21 cellular contexts compared by ENCODE assay signal in the genomic region with DNA sequence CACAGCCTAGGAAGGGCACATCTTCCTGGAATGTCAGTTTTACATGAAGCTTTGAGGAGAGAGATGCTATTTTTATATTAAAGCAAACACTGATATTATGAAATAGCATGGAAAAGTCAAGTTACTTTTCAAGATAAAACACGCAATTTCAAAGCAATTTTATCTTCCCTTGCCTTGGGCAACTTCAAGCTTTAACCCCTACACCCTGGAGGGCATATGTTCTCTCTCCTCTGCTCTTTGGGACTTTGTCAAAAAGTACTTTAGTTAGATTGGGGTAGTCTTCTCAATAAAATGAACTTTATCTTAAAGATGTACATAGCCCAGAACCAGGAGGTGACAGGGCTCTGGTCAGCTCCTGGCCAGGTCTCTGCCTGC.
"Had no signal": no experiment of that assay in that cellular context is flagged by ENCODE, and none has a peak within 500 bp of the region (broad histone marks: within the 10 kb centered on the region; RNA-seq: fewer than 3 reads in every experiment).

No MANE protein-coding gene starts in this region.

- H3K27me3 Mint-ChIP-seq: activated CD4-positive, alpha-beta T cell treated with anti-CD3 and anti-CD28 coated beads for 36 hours; activated naive CD8-positive, alpha-beta T cell treated with anti-CD3 and anti-CD28 coated beads for 36 hours; brain had no signal

- H3K9me3 Mint-ChIP-seq: activated naive CD8-positive, alpha-beta T cell treated with anti-CD3 and anti-CD28 coated beads for 36 hours; activated T-helper 1 cell treated with anti-CD3 and anti-CD28 coated beads, Interleukin-12 subunit alpha, Interleukin-12 subunit beta, Interleukin-2, Interleukin-4 antibody, amounts not matched to agents 30 ng/mL and 10 ng/mL and 1 ng/mL, durations not matched to agents 14 hours and 24 hours and 36 hours; brain; nephron progenitor cell; stimulated activated memory B cell treated with anti-CD40 and anti-IgM and Interleukin-4, amounts not matched to agents 10 μg/mL and 1 μg/mL and 100 μg/mL, for 72 hours; T-helper 2 cell treated with Interferon-gamma antibody and Interleukin-4, amounts not matched to agents 5 μg/mL and 100 μg/mL, for 36 hours had no signal

- H3K36me3 ChIP-seq: gastroesophageal sphincter, heart left ventricle, left ventricle myocardium inferior, sigmoid colon, thoracic aorta, upper lobe of left lung had no signal

- ATAC-seq: activated CD4-positive, alpha-beta T cell treated with anti-CD3 and anti-CD28 coated beads for 36 hours; stimulated activated memory B cell treated with anti-CD40 and anti-IgM and Interleukin-4, amounts not matched to agents 10 μg/mL and 1 μg/mL and 100 μg/mL, for 72 hours had no signal

- H3K27me3 ChIP-seq: gastroesophageal sphincter, sigmoid colon, upper lobe of left lung had no signal

- DNase-seq: activated CD4-positive, alpha-beta T cell treated with anti-CD3 and anti-CD28 coated beads for 36 hours; activated CD4-positive, alpha-beta T cell treated with anti-CD3 and anti-CD28 coated beads, Interleukin-2, amount 50 U/mL, for 48 hours; activated naive CD8-positive, alpha-beta T cell treated with anti-CD3 and anti-CD28 coated beads for 36 hours; central memory CD4-positive, alpha-beta T cell; heart left ventricle; kidney glomerular epithelial cell; left ventricle myocardium inferior; midbrain; nephron progenitor cell; occipital lobe; sigmoid colon; spleen; stimulated activated CD4-positive, alpha-beta T cell treated with anti-CD3 and anti-CD28 coated beads, Interleukin-4, amount 100 ng/mL, for 4 hours; upper lobe of left lung had no signal

- H3K9me3 ChIP-seq: gastroesophageal sphincter, heart left ventricle, left ventricle myocardium inferior, sigmoid colon, spleen, thoracic aorta, upper lobe of left lung had no signal

- H3K36me3 Mint-ChIP-seq: brain had no signal

- H3K4me1 Mint-ChIP-seq: activated CD4-positive, alpha-beta T cell treated with anti-CD3 and anti-CD28 coated beads for 36 hours; stimulated activated memory B cell treated with anti-CD40 and anti-IgM and Interleukin-4, amounts not matched to agents 10 μg/mL and 1 μg/mL and 100 μg/mL, for 72 hours had no signal

- H3K4me3 Mint-ChIP-seq: activated CD4-positive, alpha-beta T cell treated with anti-CD3 and anti-CD28 coated beads for 36 hours; activated naive CD8-positive, alpha-beta T cell treated with anti-CD3 and anti-CD28 coated beads for 36 hours; activated T-helper 1 cell treated with anti-CD3 and anti-CD28 coated beads, Interleukin-12 subunit alpha, Interleukin-12 subunit beta, Interleukin-2, Interleukin-4 antibody, amounts not matched to agents 30 ng/mL and 10 ng/mL and 1 ng/mL, durations not matched to agents 14 hours and 24 hours and 36 hours; brain; nephron progenitor cell; stimulated activated memory B cell treated with anti-CD40 and anti-IgM and Interleukin-4, amounts not matched to agents 10 μg/mL and 1 μg/mL and 100 μg/mL, for 72 hours; T-helper 2 cell treated with Interferon-gamma antibody and Interleukin-4, amounts not matched to agents 5 μg/mL and 100 μg/mL, for 36 hours had no signal

- H3K27ac ChIP-seq: gastroesophageal sphincter, heart left ventricle, left ventricle myocardium inferior, sigmoid colon, spleen, thoracic aorta, upper lobe of left lung had no signal

- H3K4me1 ChIP-seq: sigmoid colon had no signal

- H3K27ac Mint-ChIP-seq: activated CD4-positive, alpha-beta T cell treated with anti-CD3 and anti-CD28 coated beads for 36 hours; activated naive CD8-positive, alpha-beta T cell treated with anti-CD3 and anti-CD28 coated beads for 36 hours; activated T-helper 1 cell treated with anti-CD3 and anti-CD28 coated beads, Interleukin-12 subunit alpha, Interleukin-12 subunit beta, Interleukin-2, Interleukin-4 antibody, amounts not matched to agents 30 ng/mL and 10 ng/mL and 1 ng/mL, durations not matched to agents 14 hours and 24 hours and 36 hours; nephron progenitor cell; stimulated activated memory B cell treated with anti-CD40 and anti-IgM and Interleukin-4, amounts not matched to agents 10 μg/mL and 1 μg/mL and 100 μg/mL, for 72 hours; T-helper 2 cell treated with Interferon-gamma antibody and Interleukin-4, amounts not matched to agents 5 μg/mL and 100 μg/mL, for 36 hours had no signal

- H3K4me3 ChIP-seq: coronary artery, gastroesophageal sphincter, heart left ventricle, left ventricle myocardium inferior, sigmoid colon, spleen, thoracic aorta, upper lobe of left lung had no signal
